In genomic region chr19:53977991-53978731, GRCh38 we compare ENCODE assay signal across 8 cellular contexts. TPM values are rescaled to one million over a fixed set of nuclear protein-coding genes. Genes with fewer than 3 reads are reported as not detected.
DNase-seq lines count a peak whose midpoint lies in the region; ATAC-seq and TF ChIP-seq lines count a peak whose summit lies in the region.

No MANE protein-coding gene starts in this region.

- peak overlapping the region; percentile 13 for H3K4me3 ChIP-seq in CD8-positive, alpha-beta memory T cell (ENCODE audit: low read length)
- peak overlapping the region; percentile 13 to 49 for H3K4me3 ChIP-seq in cardiac fibroblast (replicated peaks in 1 of 2; ENCODE audit: low read depth in 2 of 2, low read length in 2 of 2)

- H3K36me3 ChIP-seq in CD8-positive, alpha-beta memory T cell (ENCODE audit: insufficient read depth, low read length) = no peaks in the 10 kb centered on the region

- DNase-seq in CD8-positive, alpha-beta memory T cell = peak in 1 of 5 donors; percentile 29
- DNase-seq in RPMI8226 (peak; percentile 67), cardiac fibroblast (ENCODE audit: low read depth in 2 of 2) (peak; percentile 97), immature natural killer cell (peak; percentile 24 to 36 (median 26)), NCI-H774 (lab: John Stamatoyannopoulos, UW) (no peak)
- peak; percentile 31 for DNase-seq in stimulated activated CD4-positive, alpha-beta T cell treated with anti-CD3 and anti-CD28 coated beads, Interleukin-12 subunit alpha, Interleukin-12 subunit beta, amount 100 ng/mL, for 4 hours

- H3K27ac ChIP-seq in CD8-positive, alpha-beta memory T cell (ENCODE audit: low read depth, low read length) = no peak overlapping the region

- H3K9me3 Mint-ChIP-seq in CD8-positive, alpha-beta memory T cell = peaks cover 0 to 15% (median 13%) of the 10 kb centered on the region in 5 donors
- peaks cover 0 to 22% (median 4%) of the 10 kb centered on the region in 6 donors for H3K9me3 Mint-ChIP-seq in immature natural killer cell

- no peaks in the 10 kb centered on the region for H3K9me3 ChIP-seq in CD8-positive, alpha-beta memory T cell (ENCODE audit: low read length)

- peaks cover 55 to 64% of the 10 kb centered on the region in 2 donors for H3K27me3 Mint-ChIP-seq in CD8-positive, alpha-beta memory T cell
- H3K27me3 Mint-ChIP-seq in immature natural killer cell (ENCODE audit: low read depth in 3 of 3) = peaks cover 11 to 32% (median 22%) of the 10 kb centered on the region in 3 donors

- H3K4me3 Mint-ChIP-seq in CD8-positive, alpha-beta memory T cell = peak overlapping the region in 6 of 7 donors; percentile 73 to 87 (median 81)
- H3K4me3 Mint-ChIP-seq in immature natural killer cell = peak overlapping the region; percentile 76 to 91 (median 83)

- peaks cover 0 to 11% (median 0%) of the 10 kb centered on the region in 3 donors for H3K36me3 Mint-ChIP-seq in CD8-positive, alpha-beta memory T cell
- H3K36me3 Mint-ChIP-seq in immature natural killer cell = peaks cover 7 to 8% (median 7%) of the 10 kb centered on the region in 3 donors

- peaks cover 21 to 32% (median 27%) of the 10 kb centered on the region in 3 donors for H3K4me1 Mint-ChIP-seq in CD8-positive, alpha-beta memory T cell
- peaks cover 32 to 34% of the 10 kb centered on the region in 2 donors for H3K4me1 Mint-ChIP-seq in immature natural killer cell

- H3K27me3 ChIP-seq in CD8-positive, alpha-beta memory T cell (ENCODE audit: insufficient read depth, low read length, poor library complexity, severe bottlenecking) = peaks cover 24% of the 10 kb centered on the region

- H3K27ac Mint-ChIP-seq in CD8-positive, alpha-beta memory T cell = no peak overlapping the region
- peak overlapping the region in 1 of 6 donors; percentile 69 for H3K27ac Mint-ChIP-seq in immature natural killer cell

- CTCF ChIA-PET in CD8-positive, alpha-beta memory T cell (lab: Charles Lee) = no interaction called here

- no peak for TF ChIP-seq CTCF in cardiac fibroblast (IDR thresholded peaks at IDR 0.05; ENCODE audit: low read depth, low read length)

- POLR2A ChIA-PET in CD8-positive, alpha-beta memory T cell (lab: Charles Lee) = no interaction called here

- ATAC-seq in HG03342 (IDR thresholded peaks at IDR 0.05; ENCODE audit: unreplicated experiment) (no peak), GM18873 (IDR thresholded peaks at IDR 0.05; ENCODE audit: low FRiP score, unreplicated experiment) (no peak)

- peaks cover 8% of the 10 kb centered on the region for H3K4me1 ChIP-seq in CD8-positive, alpha-beta memory T cell (ENCODE audit: insufficient read depth, low read length)

RNA-seq across cellular contexts. Expression of gene CACNG6, which starts 13.3 kb away (rescaled TPM):
- not detected for total RNA-seq in CD8-positive, alpha-beta memory T cell
- polyA plus RNA-seq in CD8-positive, alpha-beta memory T cell = not detected
- not detected for polyA plus RNA-seq in immature natural killer cell

RNA-seq across cellular contexts. Expression of gene CACNG8, which starts 15.4 kb away (rescaled TPM):
- not detected for total RNA-seq in CD8-positive, alpha-beta memory T cell
- polyA plus RNA-seq in CD8-positive, alpha-beta memory T cell = not detected
- not detected for polyA plus RNA-seq in immature natural killer cell
